In genomic region chr5:154038604-154039457, GRCh38 we compare ENCODE assay signal across 8 cellular contexts. TPM values are rescaled to one million over a fixed set of nuclear protein-coding genes. Genes with fewer than 3 reads are reported as not detected.
DNase-seq lines count a peak whose midpoint lies in the region; ATAC-seq and TF ChIP-seq lines count a peak whose summit lies in the region.

Gene FAM114A2, minus strand, starts transcription at chr5:154038910. Its CDS starts 3,957 bp downstream, at chr5:154034953.
Gene MFAP3, plus strand, starts transcription at chr5:154038967. Its CDS starts 10,756 bp downstream, at chr5:154049723.

- WGBS in hepatocyte (ENCODE audit: low lambda C conversion rate, missing lambda C conversion rate), result 2% methylated on average over 60 of the region's 60 CpGs
- WGBS in aorta, 2 donors, result 1% methylated on average over 60 of the region's 60 CpGs

- H3K4me1 ChIP-seq in hepatocyte (ENCODE audit: insufficient read depth) (peaks cover 14% of the 10 kb centered on the region), aorta (ENCODE audit: control insufficient read depth in 1 of 2, insufficient read depth in 2 of 2, low read length in 2 of 2) (peaks cover 1 to 3% of the 10 kb centered on the region in 2 donors)

- no peaks in the 10 kb centered on the region for H4K20me1 ChIP-seq in hepatocyte (ENCODE audit: insufficient read depth, poor library complexity, severe bottlenecking)

- H3K4me2 ChIP-seq in hepatocyte, result peak within 1 kb of the TSS; percentile 89

- in situ Hi-C loops in astrocyte of the cerebellum (cut with HindIII; ENCODE audit: low sequenced_read_pairs), result no loop called here

- no peaks in the 10 kb centered on the region for H3K9me2 ChIP-seq in hepatocyte (replicated peaks; ENCODE audit: insufficient read depth)

- DNase-seq in NCI-H2081 (lab: John Stamatoyannopoulos, UW) (peak; percentile 88 to 92), T-helper 9 cell (peak; percentile 79), astrocyte of the cerebellum (ENCODE audit: low read depth) (peak; percentile 47), hepatocyte (ENCODE audit: low spot score) (peak; percentile 94), renal cortical epithelial cell (ENCODE audit: low read depth) (peak; percentile 74), aorta (peak; percentile 92 to 96)

- peaks cover 60% of the 10 kb centered on the region for H3K79me2 ChIP-seq in hepatocyte

- ATAC-seq in GM18511 (IDR thresholded peaks at IDR 0.05; ENCODE audit: unreplicated experiment), result peak; percentile 98
- ATAC-seq in HG02981 (IDR thresholded peaks at IDR 0.05; ENCODE audit: unreplicated experiment), result peak; percentile 98
- ATAC-seq in aorta (ENCODE audit: low FRiP score), result peak; percentile 98

- no peaks in the 10 kb centered on the region for H3K9me3 ChIP-seq in hepatocyte (ENCODE audit: low read depth)
- H3K9me3 ChIP-seq in aorta (ENCODE audit: control insufficient read depth, low read length), result no peaks in the 10 kb centered on the region

- TF ChIP-seq CTCF in astrocyte of the cerebellum (IDR thresholded peaks at IDR 0.05; ENCODE audit: low read depth, low read length, missing control alignments) (no peak), hepatocyte (IDR thresholded peaks at IDR 0.05; ENCODE audit: poor library complexity) (no peak)

- H3K27ac ChIP-seq in hepatocyte, result peak within 1 kb of the TSS; percentile 89
- H3K27ac ChIP-seq in aorta (ENCODE audit: low read depth in 1 of 2, low read length in 2 of 2), result peak within 1 kb of the TSS in 1 of 2 donors; percentile 58

- intact Hi-C loops in aorta (cut with DNase I), result no loop called here

- peak within 1 kb of the TSS; percentile 56 for H3K4me3 ChIP-seq in astrocyte of the cerebellum (ENCODE audit: low read depth, low read length)
- H3K4me3 ChIP-seq in hepatocyte, result peak within 1 kb of the TSS; percentile 94
- H3K4me3 ChIP-seq in aorta (ENCODE audit: low read length in 2 of 2), result peak within 1 kb of the TSS; percentile 66 to 84

- H3K27me3 ChIP-seq in hepatocyte, result no peaks in the 10 kb centered on the region
- H3K27me3 ChIP-seq in aorta (ENCODE audit: control insufficient read depth in 1 of 2, insufficient read depth in 2 of 2, low read length in 1 of 2), result no peaks in the 10 kb centered on the region

- H3K36me3 ChIP-seq in hepatocyte (replicated peaks; ENCODE audit: insufficient read depth, low read depth) (no peaks in the 10 kb centered on the region), aorta (ENCODE audit: control insufficient read depth in 1 of 2, insufficient read depth in 2 of 2, low read length in 1 of 2) (no peaks in the 10 kb centered on the region)

- H2AFZ ChIP-seq in hepatocyte, result peak within 1 kb of the TSS; percentile 91

RNA-seq across cellular contexts. Expression of gene FAM114A2, which starts in this region (rescaled TPM):
- total RNA-seq in hepatocyte (19.7 and 22.8 TPM in 2 replicates), renal cortical epithelial cell (27.3 and 38.4 TPM in 2 replicates), aorta (10 to 100 TPM; 35.0 to 47.7 TPM)
- polyA plus RNA-seq in hepatocyte (12.0 and 13.0 TPM in 2 replicates), aorta (10 to 100 TPM; 11.3 to 22.9 TPM)

RNA-seq across cellular contexts. Expression of gene MFAP3, which starts in this region (rescaled TPM):
- total RNA-seq in hepatocyte (65.4 and 82.2 TPM in 2 replicates), renal cortical epithelial cell (72.1 and 77.4 TPM in 2 replicates), aorta (10 to 100 TPM; 31.9 to 38.0 TPM)
- polyA plus RNA-seq in hepatocyte (12.3 and 14.4 TPM in 2 replicates), aorta (10 to 100 TPM in 1 of 2 donors, 1 to 10 TPM in 1; 6.8 to 11.2 TPM)
